17 cellular contexts compared by ENCODE assay signal in the genomic region with DNA sequence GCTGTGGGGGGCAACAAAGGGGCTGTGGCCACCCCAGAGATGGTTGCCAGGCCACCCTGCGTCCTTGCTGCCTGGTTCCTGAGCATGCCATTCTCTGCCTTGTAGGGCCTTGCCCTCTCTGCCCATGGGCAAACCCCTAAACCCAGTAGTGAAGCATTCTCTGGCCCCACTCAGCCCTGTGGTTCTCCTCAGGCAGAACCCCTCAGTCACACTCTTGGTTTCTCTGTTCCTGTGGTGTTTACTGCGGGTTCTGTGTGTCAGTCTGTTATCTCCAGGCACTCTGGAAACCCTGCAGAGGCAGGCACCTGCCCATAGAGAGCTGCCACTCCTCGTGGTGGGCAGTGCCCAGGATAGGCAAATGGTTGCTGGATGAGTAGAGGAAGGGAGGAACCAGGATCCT.
"Had no signal": no experiment of that assay in that cellular context is flagged by ENCODE, and none has a peak within 500 bp of the region (broad histone marks: within the 10 kb centered on the region; RNA-seq: fewer than 3 reads in every experiment).

No MANE protein-coding gene starts in this region.

- H3K4me3 ChIP-seq: cardiac muscle cell, coronary artery, esophagus squamous epithelium, psoas muscle, right lobe of liver, transverse colon, vagina had no signal

- H3K9me3 Mint-ChIP-seq: activated B cell treated with CpG ODN at 0.5 μM for 24 hours; activated CD4-positive, alpha-beta T cell treated with anti-CD3 and anti-CD28 coated beads, Interleukin-2, amount 10 ng/mL, durations not matched to agents 7 days and 5 days; activated T-cell treated with anti-CD3 and anti-CD28 coated beads, Interleukin-2, amount 50 U/mL, for 24 hours; mesothelial cell of epicardium; neural crest cell had no signal

- H3K27me3 Mint-ChIP-seq: activated B cell treated with CpG ODN at 0.5 μM for 24 hours; activated CD4-positive, alpha-beta T cell treated with anti-CD3 and anti-CD28 coated beads, Interleukin-2, amount 10 ng/mL, durations not matched to agents 7 days and 5 days; activated T-cell treated with anti-CD3 and anti-CD28 coated beads, Interleukin-2, amount 50 U/mL, for 24 hours had no signal

- H3K4me3 Mint-ChIP-seq: activated B cell treated with CpG ODN at 0.5 μM for 24 hours; activated CD4-positive, alpha-beta T cell treated with anti-CD3 and anti-CD28 coated beads, Interleukin-2, amount 10 ng/mL, durations not matched to agents 7 days and 5 days; activated T-cell treated with anti-CD3 and anti-CD28 coated beads, Interleukin-2, amount 50 U/mL, for 24 hours; mesothelial cell of epicardium; neural crest cell had no signal

- ATAC-seq: psoas muscle, right lobe of liver had no signal

- H3K27ac Mint-ChIP-seq: activated B cell treated with CpG ODN at 0.5 μM for 24 hours, mesothelial cell of epicardium had no signal

- H3K9me3 ChIP-seq: esophagus squamous epithelium, psoas muscle, right lobe of liver, transverse colon, vagina had no signal

- FAIRE-seq: TTC549 had no signal

- H3K27me3 ChIP-seq: cardiac muscle cell, esophagus squamous epithelium, right lobe of liver, transverse colon, vagina had no signal

- H3K27ac ChIP-seq: coronary artery, esophagus squamous epithelium, psoas muscle, right lobe of liver, transverse colon, vagina had no signal

- DNase-seq: activated B cell treated with CpG ODN at 0.5 μM for 24 hours; activated CD4-positive, alpha-beta T cell treated with anti-CD3 and anti-CD28 coated beads, Interleukin-2, amount 10 ng/mL, durations not matched to agents 7 days and 5 days; activated effector memory CD4-positive, alpha-beta T cell treated with Interleukin-2 at 50 U/mL for 16 hours; activated naive CD4-positive, alpha-beta T cell treated with anti-CD3 and anti-CD28 coated beads, Interleukin-2, amount 50 U/mL, for 16 hours; activated T-cell treated with anti-CD3 and anti-CD28 coated beads, Interleukin-2, amount 50 U/mL, for 24 hours; esophagus squamous epithelium; hypothalamus; psoas muscle; right lobe of liver; T-helper 2 cell; transverse colon had no signal
